In the genomic region with DNA sequence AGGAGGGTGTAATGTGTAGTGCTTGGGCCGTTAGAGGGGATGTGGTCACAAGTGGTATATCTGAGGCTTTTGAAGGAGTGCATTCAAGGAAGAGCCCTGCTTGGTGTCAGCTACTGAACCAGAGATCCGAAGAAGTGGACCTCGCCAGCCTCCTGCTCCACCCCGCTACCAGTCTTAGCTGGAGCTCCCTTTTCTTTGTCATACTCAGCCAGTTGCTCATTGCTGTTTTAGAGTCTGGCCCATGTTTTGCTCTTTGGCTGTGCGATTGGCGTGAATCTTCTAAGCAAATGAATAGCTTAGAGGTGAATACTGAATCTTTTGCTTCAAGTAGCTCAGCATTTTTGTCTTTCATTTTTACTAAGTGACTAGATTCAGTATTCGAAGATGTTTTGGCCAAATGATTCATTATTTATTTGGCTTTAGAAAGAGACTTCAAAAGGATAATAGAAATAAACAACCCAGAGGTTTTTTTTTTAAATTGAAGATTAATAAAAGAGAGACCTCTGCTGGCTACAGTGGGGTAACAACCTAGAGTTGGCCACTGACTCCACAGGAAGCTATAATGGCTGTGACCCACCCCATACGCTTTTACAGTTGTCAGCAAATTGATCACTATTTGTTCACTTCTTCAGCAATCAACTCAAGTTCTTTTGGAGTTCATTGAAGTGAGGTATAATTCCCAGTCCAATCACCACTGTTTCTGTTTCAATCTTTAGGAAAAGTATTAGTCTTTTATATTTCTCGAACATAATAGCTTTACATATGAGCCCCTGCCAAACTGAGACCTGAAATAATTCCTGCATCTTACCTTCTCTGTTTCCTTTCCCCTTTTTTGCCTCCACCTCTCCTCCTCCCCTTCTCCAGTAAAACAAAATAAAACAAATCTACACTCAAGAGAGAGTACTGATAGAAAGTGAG, we compare ENCODE assay signal across 8 cellular contexts. TPM values are rescaled to one million over a fixed set of nuclear protein-coding genes. Genes with fewer than 3 reads are reported as not detected.
DNase-seq lines count a peak whose midpoint lies in the region; ATAC-seq and TF ChIP-seq lines count a peak whose summit lies in the region.

No MANE protein-coding gene starts in this region.

- intact Hi-C loops in PC-3 (cut with micrococcal nuclease) (no loop called here), adrenal gland (cut with DNase I) (no loop called here)

- DNase-seq in PC-3 (peak; percentile 58), adrenal gland (peak in 2 of 7 donors; percentile 43 to 51), right atrium auricular region (ENCODE audit: low spot score) (no peak), KG1 (lab: John Stamatoyannopoulos, UW) (no peak)

- H3K9me2 ChIP-seq in PC-3 (replicated peaks; ENCODE audit: low read length) = no peaks in the 10 kb centered on the region

- ATAC-seq in GM18858 (IDR thresholded peaks at IDR 0.05; ENCODE audit: unreplicated experiment) (peak; percentile 61), HG03103 (IDR thresholded peaks at IDR 0.05; ENCODE audit: low read depth, unreplicated experiment) (peak; percentile 64), PC-3 (peak; percentile 70)

- peak overlapping the region; percentile 73 for H3K27ac ChIP-seq in BLaER1
- H3K27ac ChIP-seq in PC-3 (ENCODE audit: low read length) = no peak overlapping the region
- peak overlapping the region in 3 of 5 donors; percentile 26 to 54 (median 35) for H3K27ac ChIP-seq in adrenal gland
- peak overlapping the region; percentile 4 to 8 for H3K27ac ChIP-seq in right atrium auricular region
- no peak overlapping the region for H3K27ac ChIP-seq in skeletal muscle tissue (ENCODE audit: low read depth, low read length)

- H3K9me3 ChIP-seq in BLaER1 = no peaks in the 10 kb centered on the region
- H3K9me3 ChIP-seq in PC-3 (ENCODE audit: low read length) = no peaks in the 10 kb centered on the region
- no peaks in the 10 kb centered on the region for H3K9me3 ChIP-seq in adrenal gland (replicated peaks in 1 of 3)
- H3K9me3 ChIP-seq in right atrium auricular region = no peaks in the 10 kb centered on the region
- H3K9me3 ChIP-seq in skeletal muscle tissue (ENCODE audit: control insufficient read depth in 3 of 3, low read length in 3 of 3) = no peaks in the 10 kb centered on the region

- H3K79me2 ChIP-seq in PC-3 (ENCODE audit: low read length) = no peaks in the 10 kb centered on the region

- peak; percentile 65 for TF ChIP-seq CTCF in PC-3 (conservative IDR thresholded peaks at IDR 0.05; ENCODE audit: low read depth, low read length)
- peak in 5 of 6 experiments; percentile 38 to 61 (median 48) for TF ChIP-seq CTCF in adrenal gland (IDR thresholded peaks at IDR 0.05)
- peak; percentile 44 to 80 for TF ChIP-seq CTCF in right atrium auricular region (IDR thresholded peaks at IDR 0.05)

- POLR2A ChIA-PET in PC-3 (lab: Charles Lee; ENCODE audit: unreplicated experiment) = interaction anchor here (0.6 to 1.4 kb wide), 6 partner anchors 10 to 264 kb away, joined by 3 to 7 read pairs (median 4); partner anchors contain the start of gene GPRC5A

- H2AFZ ChIP-seq in PC-3 (ENCODE audit: low read length) = peak overlapping the region; percentile 48; the same call in 1 of the 2 replicates

- no peak for TF ChIP-seq POLR2A in adrenal gland (IDR thresholded peaks at IDR 0.05)

- peaks cover 66% of the 10 kb centered on the region for H3K4me1 ChIP-seq in BLaER1
- H3K4me1 ChIP-seq in PC-3 (ENCODE audit: insufficient read depth, low read length) = peaks cover 7% of the 10 kb centered on the region; the same call in 1 of the 2 replicates
- peaks cover 8 to 29% of the 10 kb centered on the region in 2 donors for H3K4me1 ChIP-seq in adrenal gland (replicated peaks in 1 of 2)
- H3K4me1 ChIP-seq in right atrium auricular region = no peaks in the 10 kb centered on the region
- peaks cover 4 to 10% (median 5%) of the 10 kb centered on the region in 3 donors for H3K4me1 ChIP-seq in skeletal muscle tissue (ENCODE audit: control insufficient read depth in 3 of 3, insufficient read depth in 3 of 3, low read length in 3 of 3)

- H3K36me3 ChIP-seq in BLaER1 (peaks cover 25% of the 10 kb centered on the region), PC-3 (ENCODE audit: low read depth, low read length) (no peaks in the 10 kb centered on the region), adrenal gland (replicated peaks in 1 of 2) (no peaks in the 10 kb centered on the region), right atrium auricular region (no peaks in the 10 kb centered on the region), skeletal muscle tissue (ENCODE audit: control insufficient read depth in 3 of 3, insufficient read depth in 3 of 3, low read length in 3 of 3) (no peaks in the 10 kb centered on the region)

- H3K27me3 ChIP-seq in BLaER1 (no peaks in the 10 kb centered on the region), PC-3 (ENCODE audit: low read length) (no peaks in the 10 kb centered on the region), adrenal gland (no peaks in the 10 kb centered on the region), right atrium auricular region (no peaks in the 10 kb centered on the region), skeletal muscle tissue (ENCODE audit: control insufficient read depth in 3 of 3, insufficient read depth in 3 of 3, low read length in 3 of 3) (no peaks in the 10 kb centered on the region)

- peak overlapping the region; percentile 75 for H3K9ac ChIP-seq in BLaER1
- H3K9ac ChIP-seq in PC-3 (ENCODE audit: low read length) = no peak overlapping the region
- peak overlapping the region in 2 of 3 donors; percentile 36 to 51 for H3K9ac ChIP-seq in skeletal muscle tissue (ENCODE audit: low read depth in 1 of 3, low read length in 3 of 3)

- H3F3A ChIP-seq in PC-3 (ENCODE audit: low read length, unreplicated experiment) = no peaks in the 10 kb centered on the region

- CTCF ChIA-PET in PC-3 (lab: Charles Lee) = interaction anchor here (0.5 to 1.6 kb wide), 16 partner anchors 11 to 1195 kb away, joined by 3 to 9 read pairs (median 4); no protein-coding TSS in a partner anchor

- peak overlapping the region; percentile 51 for H3K4me3 ChIP-seq in BLaER1
- H3K4me3 ChIP-seq in PC-3 (ENCODE audit: low read length) = no peak overlapping the region
- H3K4me3 ChIP-seq in adrenal gland = no peak overlapping the region
- H3K4me3 ChIP-seq in right atrium auricular region = no peak overlapping the region
- peak overlapping the region in 2 of 3 donors; percentile 48 to 57 for H3K4me3 ChIP-seq in skeletal muscle tissue (ENCODE audit: low read length in 3 of 3)

- peak overlapping the region; percentile 85 for H3K4me2 ChIP-seq in BLaER1
- H3K4me2 ChIP-seq in PC-3 (ENCODE audit: low read length) = peak overlapping the region; percentile 8; the same call in 1 of the 2 replicates

- 47 to 60% (median 52%) methylated on average over 9 of the region's 9 CpGs for WGBS in adrenal gland, 4 donors

- no TSS peak for BruUV-seq in PC-3 (replicated peaks; lab: Mats Ljungman, UMichigan)

- H4K20me1 ChIP-seq in BLaER1 (no peaks in the 10 kb centered on the region; the same call in 1 of the 2 replicates), PC-3 (ENCODE audit: low read length) (no peaks in the 10 kb centered on the region)

RNA-seq across cellular contexts. Expression of gene CDKN1B, which starts 19.9 kb away (rescaled TPM):
- total RNA-seq in PC-3 (2014; rRNA removed) = 29.2 and 37.2 TPM in 2 replicates
- 10 to 100 TPM; 37.9 to 97.8 (median 71.1) TPM for total RNA-seq in adrenal gland
- polyA plus RNA-seq in adrenal gland = 10 to 100 TPM; 18.2 to 80.3 (median 25.3) TPM
- total RNA-seq in right atrium auricular region = 10 to 100 TPM; 31.1 to 38.1 TPM
- 62.1 TPM for total RNA-seq in skeletal muscle tissue

RNA-seq across cellular contexts. Expression of gene GPR19, which starts 41.0 kb away (rescaled TPM):
- total RNA-seq in PC-3 (2014; rRNA removed) (0.52 and 2.1 TPM in 2 replicates), adrenal gland (1 to 10 TPM in 2 of 8 donors, under 1 TPM in 3, not detected in 3; 0.56 to 1.1 (median 0.68) TPM), right atrium auricular region (not detected), skeletal muscle tissue (0.52 TPM)
- polyA plus RNA-seq in adrenal gland = 1 to 10 TPM in 2 of 3 donors, under 1 TPM in 1; 0.98 to 1.8 (median 1.1) TPM

RNA-seq across cellular contexts. Expression of gene APOLD1, which starts 48.4 kb away (rescaled TPM):
- total RNA-seq in PC-3 (2014; rRNA removed) (2.8 and 3.5 TPM in 2 replicates), adrenal gland (10 to 100 TPM in 3 of 8 donors, 1 to 10 TPM in 5; 2.1 to 11.5 (median 7.9) TPM), right atrium auricular region (10 to 100 TPM; 49.9 to 70.2 TPM), skeletal muscle tissue (9.9 TPM)
- polyA plus RNA-seq in adrenal gland = 1 to 10 TPM; 1.2 to 7.6 (median 6.9) TPM

Comparison
In these comparisons a context has a peak if more than half of its experiments do, and no peak if none do; other contexts are left out.
1. H3K27ac ChIP-seq: peak in BLaER1 (single experiment), adrenal gland (3 of 5) and right atrium auricular region (2 of 2); none in PC-3 (single experiment) and skeletal muscle tissue (single experiment).
2. H3K4me3 ChIP-seq: peak in BLaER1 (single experiment) and skeletal muscle tissue (2 of 3); none in PC-3 (single experiment), adrenal gland (0 of 4) and right atrium auricular region (0 of 2).
3. Peak in every context shown above with its lines, with median percentiles within 50 percentile points of each other: ATAC-seq and CTCF ChIP-seq.